In genomic region chr6:109483744-109484075, GRCh38 we compare ENCODE assay signal across 1 cellular context.
TF ChIP-seq lines count a peak whose summit lies in the region.

No MANE protein-coding gene starts in this region.

TF ChIP-seq in A549, 52 proteins besides CTCF, POLR2A, EP300 and RAD21 (continued from another document):
- TF ChIP-seq NPAS2 (CRISPR knock-in tag; IDR thresholded peaks at IDR 0.05; ENCODE audit: borderline replicate concordance) = no peak
- TF ChIP-seq CHD4 (IDR thresholded peaks at IDR 0.05; ENCODE audit: borderline replicate concordance) = no peak
- TF ChIP-seq TFCP2L1 (CRISPR knock-in tag; IDR thresholded peaks at IDR 0.05) = no peak
- TF ChIP-seq ZFP36 (IDR thresholded peaks at IDR 0.05; ENCODE audit: borderline replicate concordance, partially characterized antibody) = no peak
- no peak for TF ChIP-seq HOXA7 (CRISPR knock-in tag; IDR thresholded peaks at IDR 0.05)
- TF ChIP-seq PHF8 (IDR thresholded peaks at IDR 0.05; ENCODE audit: borderline replicate concordance, low read depth) = no peak
- no peak for TF ChIP-seq MAFK (IDR thresholded peaks at IDR 0.05; ENCODE audit: partially characterized antibody)
